In the genomic region with DNA sequence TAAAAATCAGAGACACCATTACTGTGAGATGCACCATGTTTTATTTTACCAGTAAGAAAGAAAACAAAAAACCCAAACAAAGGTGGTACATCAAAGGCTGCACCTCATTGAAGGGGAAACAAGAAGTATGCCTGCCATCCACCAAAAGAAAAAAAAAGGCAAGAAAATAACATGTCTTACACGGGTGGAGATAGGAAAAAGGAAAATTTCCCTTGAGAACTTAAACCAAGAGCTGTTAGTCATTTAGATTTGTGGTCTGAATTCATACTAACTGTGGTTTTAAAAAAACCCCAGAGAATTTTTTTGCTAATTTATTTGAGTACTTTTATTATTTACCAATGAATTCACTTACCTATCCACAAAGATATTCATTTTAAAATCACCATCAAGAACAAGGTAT, we compare ENCODE assay signal across 20 cellular contexts.
DNase-seq lines count a peak whose midpoint lies in the region; ATAC-seq and TF ChIP-seq lines count a peak whose summit lies in the region.
"Had no signal": no experiment of that assay in that cellular context is flagged by ENCODE, and none has a peak within 500 bp of the region (broad histone marks: within the 10 kb centered on the region; RNA-seq: fewer than 3 reads in every experiment).

No MANE protein-coding gene starts in this region.

- no peak overlapping the region for H3K4me3 Mint-ChIP-seq in activated T-helper 17 cell treated with anti-CD3 and anti-CD28 coated beads, Interleukin-2, amount 50 U/mL, for 72 hours
- H3K4me3 Mint-ChIP-seq: activated CD8-positive, alpha-beta memory T cell treated with anti-CD3 and anti-CD28 coated beads, Interleukin-2, amount 10 ng/mL, durations not matched to agents 7 days and 5 days; memory B cell; naive thymus-derived CD8-positive, alpha-beta T cell had no signal

- POLR2A ChIA-PET in OCI-LY7 (lab: Charles Lee), result interaction anchor here (0.6 kb wide), 1 partner anchor 10 kb away, joined by 3 read pairs; no protein-coding TSS in a partner anchor

- intact Hi-C loops in OCI-LY7 (cut with micrococcal nuclease; ENCODE audit: unreplicated experiment), result no loop called here

- H3K9me3 ChIP-seq in OCI-LY7 (ENCODE audit: low read length), result no peaks in the 10 kb centered on the region
- H3K9me3 ChIP-seq: heart left ventricle had no signal

- no peak overlapping the region for H3K27ac ChIP-seq in OCI-LY7 (ENCODE audit: low read depth, low read length, poor library complexity, severe bottlenecking)
- H3K27ac ChIP-seq: heart left ventricle, parathyroid adenoma had no signal

- H3K36me3 ChIP-seq in OCI-LY7 (ENCODE audit: insufficient read depth, low read length), result no peaks in the 10 kb centered on the region
- H3K36me3 ChIP-seq: heart left ventricle had no signal

- TF ChIP-seq CTCF in OCI-LY7 (conservative IDR thresholded peaks at IDR 0.05; ENCODE audit: low read length), result no peak

- no peak overlapping the region for H3K27ac Mint-ChIP-seq in activated T-helper 17 cell treated with anti-CD3 and anti-CD28 coated beads, Interleukin-2, amount 50 U/mL, for 72 hours
- H3K27ac Mint-ChIP-seq: activated CD8-positive, alpha-beta memory T cell treated with anti-CD3 and anti-CD28 coated beads, Interleukin-2, amount 10 ng/mL, durations not matched to agents 7 days and 5 days; memory B cell; naive thymus-derived CD8-positive, alpha-beta T cell had no signal

- H3K4me3 ChIP-seq in OCI-LY7 (ENCODE audit: low read depth, low read length, poor library complexity, severe bottlenecking), result no peak overlapping the region
- H3K4me3 ChIP-seq: heart left ventricle had no signal

- H2AFZ ChIP-seq in OCI-LY7 (ENCODE audit: low read length), result no peak overlapping the region
- H2AFZ ChIP-seq: parathyroid adenoma had no signal

- H3K4me1 ChIP-seq in OCI-LY7 (ENCODE audit: insufficient read depth, low read length, poor library complexity, severe bottlenecking), result no peaks in the 10 kb centered on the region

- BruUV-seq in OCI-LY7 (replicated peaks; lab: Mats Ljungman, UMichigan), result no TSS peak

- CTCF ChIA-PET in OCI-LY7 (lab: Charles Lee; ENCODE audit: unreplicated experiment), result no interaction called here

- H3K9me3 Mint-ChIP-seq in activated T-helper 17 cell treated with anti-CD3 and anti-CD28 coated beads, Interleukin-2, amount 50 U/mL, for 72 hours, result no peaks in the 10 kb centered on the region
- H3K9me3 Mint-ChIP-seq: memory B cell; naive thymus-derived CD8-positive, alpha-beta T cell had no signal

- H4K20me1 ChIP-seq in OCI-LY7 (ENCODE audit: insufficient read depth, low read length), result no peaks in the 10 kb centered on the region

- peak; percentile 59 for ATAC-seq in GM18511 (IDR thresholded peaks at IDR 0.05; ENCODE audit: unreplicated experiment)
- ATAC-seq in HG02610 (IDR thresholded peaks at IDR 0.05; ENCODE audit: unreplicated experiment), result peak; percentile 68
- ATAC-seq in activated T-helper 17 cell treated with anti-CD3 and anti-CD28 coated beads, Interleukin-2, amount 50 U/mL, for 72 hours (replicated peaks), result peak; percentile 40
- ATAC-seq: activated CD8-positive, alpha-beta memory T cell treated with anti-CD3 and anti-CD28 coated beads, Interleukin-2, amount 10 ng/mL, durations not matched to agents 7 days and 5 days; heart left ventricle; naive thymus-derived CD8-positive, alpha-beta T cell; SK-N-SH treated with all-trans-retinoic acid at 6 μM for 48 hours had no signal

- H3K9me2 ChIP-seq in OCI-LY7 (ENCODE audit: insufficient read depth, low read length), result no peaks in the 10 kb centered on the region

- peaks cover 16% of the 10 kb centered on the region for H3K4me1 Mint-ChIP-seq in activated T-helper 17 cell treated with anti-CD3 and anti-CD28 coated beads, Interleukin-2, amount 50 U/mL, for 72 hours

- no peak overlapping the region for H3K4me2 ChIP-seq in OCI-LY7 (ENCODE audit: low read length)

- DNase-seq in myocyte (ENCODE audit: low read depth) (peak; percentile 41), OCI-LY7 (ENCODE audit: low spot score) (no peak), NCI-H1048 (lab: John Stamatoyannopoulos, UW) (no peak), NCI-H2107 (lab: John Stamatoyannopoulos, UW) (no peak)
- DNase-seq in activated naive CD4-positive, alpha-beta T cell treated with anti-CD3 and anti-CD28 coated beads, Interleukin-2, amount 50 U/mL, for 16 hours, result no peak
- DNase-seq: activated CD8-positive, alpha-beta memory T cell treated with anti-CD3 and anti-CD28 coated beads, Interleukin-2, amount 10 ng/mL, durations not matched to agents 7 days and 5 days; activated effector memory CD4-positive, alpha-beta T cell treated with anti-CD3 and anti-CD28 coated beads, Interleukin-2, amount 50 U/mL, for 16 hours; effector memory CD4-positive, alpha-beta T cell; heart left ventricle; naive thymus-derived CD8-positive, alpha-beta T cell; NCI-H1436; NCI-H2171; NCI-H774; T1000 had no signal

- H3K36me3 Mint-ChIP-seq in activated T-helper 17 cell treated with anti-CD3 and anti-CD28 coated beads, Interleukin-2, amount 50 U/mL, for 72 hours (ENCODE audit: low read depth), result no peaks in the 10 kb centered on the region
- H3K36me3 Mint-ChIP-seq: activated CD8-positive, alpha-beta memory T cell treated with anti-CD3 and anti-CD28 coated beads, Interleukin-2, amount 10 ng/mL, durations not matched to agents 7 days and 5 days; memory B cell; naive thymus-derived CD8-positive, alpha-beta T cell had no signal

- peaks cover 11% of the 10 kb centered on the region for H3K27me3 Mint-ChIP-seq in activated T-helper 17 cell treated with anti-CD3 and anti-CD28 coated beads, Interleukin-2, amount 50 U/mL, for 72 hours

- no peaks in the 10 kb centered on the region for H3K79me2 ChIP-seq in OCI-LY7 (ENCODE audit: insufficient read depth, low read depth, low read length)
- H3K79me2 ChIP-seq: parathyroid adenoma had no signal
